ENCODE assay signal across 28 cellular contexts in genomic region chr5:83877911-83878706, GRCh38.
DNase-seq lines count a peak whose midpoint lies in the region; ATAC-seq, FAIRE-seq and TF ChIP-seq lines count a peak whose summit lies in the region.
"Had no signal": no experiment of that assay in that cellular context is flagged by ENCODE, and none has a peak within 500 bp of the region (broad histone marks: within the 10 kb centered on the region; RNA-seq: fewer than 3 reads in every experiment).

No MANE protein-coding gene starts in this region.

- H3K9me3 Mint-ChIP-seq in astrocyte (ENCODE audit: unreplicated experiment) (no peaks in the 10 kb centered on the region), natural killer cell (peaks cover 0 to 4% of the 10 kb centered on the region in 2 donors)
- no peaks in the 10 kb centered on the region for H3K9me3 Mint-ChIP-seq in stimulated activated memory B cell treated with anti-CD40 and anti-IgM and Interleukin-4, amounts not matched to agents 10 μg/mL and 1 μg/mL and 100 μg/mL, for 72 hours
- H3K9me3 Mint-ChIP-seq: neural crest cell had no signal

- H3K9ac ChIP-seq in GM23248 (no peak overlapping the region), astrocyte (ENCODE audit: low read length) (no peak overlapping the region), skeletal muscle satellite cell (ENCODE audit: low read depth, low read length) (no peak overlapping the region)
- H3K9ac ChIP-seq: KMS-11 had no signal

- H3F3A ChIP-seq in GM23248 (ENCODE audit: insufficient read depth), result no peaks in the 10 kb centered on the region

- TF ChIP-seq CTCF in astrocyte (IDR thresholded peaks at IDR 0.05; ENCODE audit: insufficient read depth, low read depth, low read length) (no peak), fibroblast of villous mesenchyme (IDR thresholded peaks at IDR 0.05; ENCODE audit: insufficient read depth, low read depth, low read length) (no peak), natural killer cell (IDR thresholded peaks at IDR 0.05) (no peak)

- H3K36me3 Mint-ChIP-seq in astrocyte (ENCODE audit: low read depth, unreplicated experiment) (no peaks in the 10 kb centered on the region), natural killer cell (no peaks in the 10 kb centered on the region)
- H3K36me3 Mint-ChIP-seq in stimulated activated memory B cell treated with anti-CD40 and anti-IgM and Interleukin-4, amounts not matched to agents 10 μg/mL and 1 μg/mL and 100 μg/mL, for 72 hours, result no peaks in the 10 kb centered on the region

- intact Hi-C loops in natural killer cell (cut with micrococcal nuclease), result no loop called here

- no peaks in the 10 kb centered on the region for H3K79me2 ChIP-seq in GM23248 (ENCODE audit: insufficient read depth)
- H3K79me2 ChIP-seq in astrocyte (ENCODE audit: insufficient read depth, low read length), result no peaks in the 10 kb centered on the region

- H3K9me2 ChIP-seq in GM23248 (ENCODE audit: insufficient read depth), result no peaks in the 10 kb centered on the region

- H3K4me1 ChIP-seq in GM23248 (ENCODE audit: insufficient read depth) (no peaks in the 10 kb centered on the region; the same call in 1 of the 2 replicates), astrocyte (ENCODE audit: insufficient read depth, low read length) (no peaks in the 10 kb centered on the region), skeletal muscle satellite cell (ENCODE audit: control insufficient read depth, insufficient read depth, low read length) (peaks cover 7% of the 10 kb centered on the region)
- H3K4me1 ChIP-seq: BE2C, heart right ventricle, left lung, upper lobe of right lung had no signal

- H3K4me3 Mint-ChIP-seq in astrocyte (ENCODE audit: unreplicated experiment), result no peak overlapping the region
- no peak overlapping the region for H3K4me3 Mint-ChIP-seq in stimulated activated memory B cell treated with anti-CD40 and anti-IgM and Interleukin-4, amounts not matched to agents 10 μg/mL and 1 μg/mL and 100 μg/mL, for 72 hours
- H3K4me3 Mint-ChIP-seq in natural killer cell, result no peak overlapping the region
- H3K4me3 Mint-ChIP-seq: activated CD4-positive, alpha-beta T cell treated with anti-CD3 and anti-CD28 coated beads for 36 hours; neural crest cell; T-helper 17 cell had no signal

- in situ Hi-C loops in GM23248 (cut with MboI), result no loop called here

- H3K4me1 Mint-ChIP-seq in astrocyte (ENCODE audit: low read depth, unreplicated experiment), result peaks cover 3% of the 10 kb centered on the region
- H3K4me1 Mint-ChIP-seq in stimulated activated memory B cell treated with anti-CD40 and anti-IgM and Interleukin-4, amounts not matched to agents 10 μg/mL and 1 μg/mL and 100 μg/mL, for 72 hours, result no peaks in the 10 kb centered on the region
- no peaks in the 10 kb centered on the region for H3K4me1 Mint-ChIP-seq in natural killer cell
- H3K4me1 Mint-ChIP-seq: activated CD4-positive, alpha-beta T cell treated with anti-CD3 and anti-CD28 coated beads for 36 hours; neural crest cell; T-helper 17 cell had no signal

- ATAC-seq in stimulated activated memory B cell treated with anti-CD40 and anti-IgM and Interleukin-4, amounts not matched to agents 10 μg/mL and 1 μg/mL and 100 μg/mL, for 72 hours, result no peak
- no peak for ATAC-seq in natural killer cell
- ATAC-seq: activated CD4-positive, alpha-beta T cell treated with anti-CD3 and anti-CD28 coated beads for 36 hours; heart right ventricle; left lung; T-helper 17 cell; upper lobe of right lung had no signal

- peak; percentile 27 for DNase-seq in GM23248
- peak; percentile 88 for DNase-seq in astrocyte (ENCODE audit: low read depth)
- DNase-seq in fibroblast of villous mesenchyme (ENCODE audit: low read depth), result peak; percentile 5
- no peak for DNase-seq in HPDE6-E6E7 (ENCODE audit: extremely low spot score)
- DNase-seq in A172 (ENCODE audit: low spot score), result no peak
- DNase-seq in natural killer cell, result no peak
- DNase-seq: activated CD4-positive, alpha-beta T cell treated with anti-CD3 and anti-CD28 coated beads for 36 hours; activated CD8-positive, alpha-beta memory T cell treated with anti-CD3 and anti-CD28 coated beads for 24 hours; activated naive CD4-positive, alpha-beta T cell; activated T-cell treated with anti-CD3 and anti-CD28 coated beads, Interleukin-2, amount 50 U/mL, for 1 hour; amniotic stem cell; BE2C; central memory CD4-positive, alpha-beta T cell; DMS79; GOT3; heart right ventricle; left lung; NCI-H1092 treated with DMSO at 0.1 percent for 48 hours; NCI-H2029; NCI-H526 treated with DMSO at 0.1 percent for 48 hours; substantia nigra; T-helper 17 cell; upper lobe of right lung had no signal

- H3K36me3 ChIP-seq in GM23248 (ENCODE audit: low read depth), result no peaks in the 10 kb centered on the region
- no peaks in the 10 kb centered on the region for H3K36me3 ChIP-seq in astrocyte (ENCODE audit: insufficient read depth, low read length)
- H3K36me3 ChIP-seq in skeletal muscle satellite cell (ENCODE audit: insufficient read depth, low read length), result no peaks in the 10 kb centered on the region
- H3K36me3 ChIP-seq: BE2C, heart right ventricle, left lung, upper lobe of right lung had no signal

- H4K20me1 ChIP-seq in GM23248 (ENCODE audit: insufficient read depth) (no peaks in the 10 kb centered on the region), astrocyte (ENCODE audit: insufficient read depth, low read length) (no peaks in the 10 kb centered on the region)

- no peak overlapping the region for H3K4me3 ChIP-seq in GM23248
- H3K4me3 ChIP-seq in astrocyte (ENCODE audit: insufficient read depth, low read depth, low read length), result no peak overlapping the region
- no peak overlapping the region for H3K4me3 ChIP-seq in fibroblast of villous mesenchyme (ENCODE audit: low read depth, low read length)
- no peak overlapping the region for H3K4me3 ChIP-seq in skeletal muscle satellite cell (ENCODE audit: low read length)
- H3K4me3 ChIP-seq: left lung, upper lobe of right lung had no signal

- H3K9me3 ChIP-seq in GM23248 (ENCODE audit: low read depth), result no peaks in the 10 kb centered on the region
- H3K9me3 ChIP-seq in astrocyte (ENCODE audit: insufficient read depth, low read depth, low read length), result no peaks in the 10 kb centered on the region
- no peaks in the 10 kb centered on the region for H3K9me3 ChIP-seq in skeletal muscle satellite cell (replicated peaks; ENCODE audit: low read length)
- H3K9me3 ChIP-seq: BE2C, heart right ventricle, left lung, upper lobe of right lung had no signal

- H3K27ac Mint-ChIP-seq in astrocyte (ENCODE audit: unreplicated experiment) (no peak overlapping the region), natural killer cell (no peak overlapping the region)
- no peak overlapping the region for H3K27ac Mint-ChIP-seq in stimulated activated memory B cell treated with anti-CD40 and anti-IgM and Interleukin-4, amounts not matched to agents 10 μg/mL and 1 μg/mL and 100 μg/mL, for 72 hours
- H3K27ac Mint-ChIP-seq: activated CD4-positive, alpha-beta T cell treated with anti-CD3 and anti-CD28 coated beads for 36 hours; T-helper 17 cell had no signal

- H3K27me3 Mint-ChIP-seq in astrocyte (ENCODE audit: low read depth, unreplicated experiment) (no peaks in the 10 kb centered on the region), natural killer cell (ENCODE audit: low read depth in 2 of 2) (no peaks in the 10 kb centered on the region)
- no peaks in the 10 kb centered on the region for H3K27me3 Mint-ChIP-seq in stimulated activated memory B cell treated with anti-CD40 and anti-IgM and Interleukin-4, amounts not matched to agents 10 μg/mL and 1 μg/mL and 100 μg/mL, for 72 hours
- H3K27me3 Mint-ChIP-seq: activated CD4-positive, alpha-beta T cell treated with anti-CD3 and anti-CD28 coated beads for 36 hours; T-helper 17 cell had no signal

- H3K27ac ChIP-seq in GM23248 (no peak overlapping the region), astrocyte (ENCODE audit: low read depth, low read length) (no peak overlapping the region)
- H3K27ac ChIP-seq: KMS-11, left lung, upper lobe of right lung had no signal

- H3K27me3 ChIP-seq in GM23248 (replicated peaks; ENCODE audit: insufficient read depth) (no peaks in the 10 kb centered on the region), astrocyte (ENCODE audit: insufficient read depth, low read length) (no peaks in the 10 kb centered on the region), skeletal muscle satellite cell (ENCODE audit: control insufficient read depth, insufficient read depth, low read length) (no peaks in the 10 kb centered on the region)
- H3K27me3 ChIP-seq: BE2C, heart right ventricle, left lung, upper lobe of right lung had no signal

- H2AFZ ChIP-seq in GM23248 (no peak overlapping the region), astrocyte (ENCODE audit: low read depth, low read length) (no peak overlapping the region)

- 67 to 72% methylated on average over 8 of the region's 8 CpGs for WGBS in GM23248 (ENCODE audit: low coverage in 1 of 2, low lambda C conversion rate in 2 of 2, missing lambda C conversion rate in 2 of 2), 2 experiments

- H3K4me2 ChIP-seq in GM23248 (ENCODE audit: unreplicated experiment) (no peak overlapping the region), astrocyte (ENCODE audit: low read length) (no peak overlapping the region), skeletal muscle satellite cell (ENCODE audit: low read length) (peak overlapping the region; percentile 57)
- H3K4me2 ChIP-seq: KMS-11 had no signal

- FAIRE-seq in astrocyte (lab: Jason Lieb, UNC), result peak; percentile 37
- FAIRE-seq: HTR-8/SVneo had no signal

Comparison
In these comparisons a context has a peak if more than half of its experiments do, and no peak if none do; other contexts are left out.
1. DNase-seq: peak in GM23248 (single experiment), astrocyte (single experiment) and fibroblast of villous mesenchyme (single experiment); none in HPDE6-E6E7 (single experiment), A172 (single experiment) and natural killer cell (single experiment).